ENCODE assay signal across 1 cellular context in genomic region chr19:6671960-6672359, GRCh38.
TF ChIP-seq lines count a peak whose summit lies in the region.

No MANE protein-coding gene starts in this region.

TF ChIP-seq in GM12878, 131 proteins besides CTCF, POLR2A, EP300 and RAD21:
- peak; percentile 29; the same call in 1 of the 2 replicates for TF ChIP-seq SPI1 (IDR thresholded peaks at IDR 0.05; ENCODE audit: borderline replicate concordance, insufficient read depth, low read depth, low read length)
- no peak for TF ChIP-seq SREBF1 (IDR thresholded peaks at IDR 0.05; ENCODE audit: low read length)
